ENCODE assay signal across 8 cellular contexts in the genomic region with DNA sequence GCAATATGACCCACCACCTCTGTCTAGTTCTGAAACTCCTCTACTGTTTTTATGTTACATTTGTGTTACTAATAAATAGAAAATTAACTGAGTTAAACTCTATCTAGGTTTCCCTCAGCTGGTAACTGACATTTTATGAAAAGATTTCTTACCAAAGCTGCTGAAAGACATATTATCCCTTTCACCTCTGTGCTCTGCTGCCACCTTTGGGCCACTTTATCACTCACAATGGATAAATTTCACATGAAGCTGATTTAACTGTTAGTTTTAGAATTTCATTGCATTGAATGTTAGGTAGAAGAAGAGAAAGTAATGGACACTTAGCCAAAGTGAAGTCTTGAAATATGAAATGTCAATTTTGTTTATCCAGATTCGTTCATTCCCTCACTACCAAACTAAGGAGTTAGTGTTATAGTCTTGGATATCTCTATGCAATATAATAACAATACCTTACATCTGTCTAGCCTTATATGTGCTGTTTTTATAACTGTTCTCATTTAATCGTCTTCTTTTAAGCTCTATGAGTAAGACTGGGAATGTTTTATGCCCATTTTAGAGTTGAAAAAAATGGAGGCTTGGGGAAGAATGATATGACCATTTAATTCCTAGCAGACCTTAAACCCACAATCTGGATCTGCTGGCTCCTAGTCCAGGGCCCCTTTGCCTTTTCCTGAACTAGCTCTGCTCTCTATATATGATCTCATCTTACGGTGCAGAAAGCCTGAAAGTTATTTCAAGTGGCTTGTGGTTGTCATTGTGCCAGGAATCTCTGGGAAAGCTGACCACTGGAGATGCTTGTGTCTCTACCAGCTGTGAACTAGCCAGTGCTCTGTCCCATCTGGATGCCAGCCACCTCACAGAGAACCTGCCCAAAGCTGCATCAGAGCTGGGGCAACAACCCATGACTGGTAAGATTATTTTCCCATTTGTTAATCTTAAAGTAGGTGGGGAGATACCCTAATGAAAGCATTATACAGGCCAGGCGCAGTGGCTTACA.
DNase-seq lines count a peak whose midpoint lies in the region; ATAC-seq and TF ChIP-seq lines count a peak whose summit lies in the region.

No MANE protein-coding gene starts in this region.

- H3K4me3 ChIP-seq in Caco-2 (ENCODE audit: low read depth, low read length) (no peak overlapping the region), GM23248 (no peak overlapping the region)

- H3K9me2 ChIP-seq in GM23248 (ENCODE audit: insufficient read depth) = no peaks in the 10 kb centered on the region

- no peaks in the 10 kb centered on the region for H3K79me2 ChIP-seq in GM23248 (ENCODE audit: insufficient read depth)

- intact Hi-C loops in Caco-2 (cut with micrococcal nuclease; ENCODE audit: unreplicated experiment) = loop anchor here (1.0 to 10.0 kb wide), 4 partner anchors 148 to 538 kb away; no protein-coding TSS in a partner anchor
- intact Hi-C loops in activated CD4-positive, alpha-beta T cell treated with anti-CD3 and anti-CD28 coated beads, Interleukin-2, amount 10 ng/mL, durations not matched to agents 24 days and 14 days (cut with micrococcal nuclease) = loop anchor here (1.0 to 2.0 kb wide), 2 partner anchors 252 to 496 kb away; no protein-coding TSS in a partner anchor

- no peaks in the 10 kb centered on the region for H3F3A ChIP-seq in GM23248 (ENCODE audit: insufficient read depth)

- WGBS in GM23248 (ENCODE audit: low coverage in 1 of 2, low lambda C conversion rate in 2 of 2, missing lambda C conversion rate in 2 of 2), 2 experiments = 26 to 27% methylated on average over 4 of the region's 4 CpGs

- no peaks in the 10 kb centered on the region for H4K20me1 ChIP-seq in GM23248 (ENCODE audit: insufficient read depth)

- peak; percentile 74 to 75 for TF ChIP-seq CTCF in Caco-2 (IDR thresholded peaks at IDR 0.05; ENCODE audit: insufficient read depth in 1 of 2, low read depth in 1 of 2, low read length in 1 of 2, severe bottlenecking in 1 of 2, unreplicated experiment in 1 of 2)
- TF ChIP-seq CTCF in foreskin keratinocyte (conservative IDR thresholded peaks at IDR 0.05) = peak; percentile 95

- H3K9ac ChIP-seq in GM23248 = no peak overlapping the region

- H3K4me3 Mint-ChIP-seq in Caco-2 (ENCODE audit: unreplicated experiment) = no peak overlapping the region
- no peak overlapping the region for H3K4me3 Mint-ChIP-seq in activated CD4-positive, alpha-beta T cell treated with anti-CD3 and anti-CD28 coated beads, Interleukin-2, amount 10 ng/mL, durations not matched to agents 24 days and 14 days
- H3K4me3 Mint-ChIP-seq in T-helper 2 cell treated with Interferon-gamma antibody and Interleukin-4, amounts not matched to agents 5 μg/mL and 100 μg/mL, for 36 hours = no peak overlapping the region

- H3K27me3 Mint-ChIP-seq in Caco-2 (ENCODE audit: insufficient read depth, unreplicated experiment) = no peaks in the 10 kb centered on the region
- no peaks in the 10 kb centered on the region for H3K27me3 Mint-ChIP-seq in activated CD4-positive, alpha-beta T cell treated with anti-CD3 and anti-CD28 coated beads, Interleukin-2, amount 10 ng/mL, durations not matched to agents 24 days and 14 days
- no peaks in the 10 kb centered on the region for H3K27me3 Mint-ChIP-seq in T-helper 2 cell treated with Interferon-gamma antibody and Interleukin-4, amounts not matched to agents 5 μg/mL and 100 μg/mL, for 36 hours (ENCODE audit: low read depth)

- no peaks in the 10 kb centered on the region for H3K9me3 Mint-ChIP-seq in Caco-2 (ENCODE audit: unreplicated experiment)
- H3K9me3 Mint-ChIP-seq in activated CD4-positive, alpha-beta T cell treated with anti-CD3 and anti-CD28 coated beads, Interleukin-2, amount 10 ng/mL, durations not matched to agents 24 days and 14 days = no peaks in the 10 kb centered on the region
- no peaks in the 10 kb centered on the region for H3K9me3 Mint-ChIP-seq in T-helper 2 cell treated with Interferon-gamma antibody and Interleukin-4, amounts not matched to agents 5 μg/mL and 100 μg/mL, for 36 hours

- H3K4me1 ChIP-seq in Caco-2 (no peaks in the 10 kb centered on the region), GM23248 (ENCODE audit: insufficient read depth) (no peaks in the 10 kb centered on the region), foreskin keratinocyte (no peaks in the 10 kb centered on the region)

- POLR2A ChIA-PET in Caco-2 (lab: Charles Lee) = no interaction called here

- CTCF ChIA-PET in Caco-2 (lab: Charles Lee) = interaction anchor here (0.6 to 1.8 kb wide), 13 partner anchors 16 to 412 kb away, joined by 3 to 17 read pairs (median 5); no protein-coding TSS in a partner anchor

- BruUV-seq in Caco-2 (replicated peaks; lab: Mats Ljungman, UMichigan) = no TSS peak

- in situ Hi-C loops in GM23248 (cut with MboI) = loop anchor here (10.0 kb wide), 1 partner anchor 492 kb away; no protein-coding TSS in a partner anchor

- H3K4me1 Mint-ChIP-seq in Caco-2 (ENCODE audit: low read depth, unreplicated experiment) = no peaks in the 10 kb centered on the region
- H3K4me1 Mint-ChIP-seq in activated CD4-positive, alpha-beta T cell treated with anti-CD3 and anti-CD28 coated beads, Interleukin-2, amount 10 ng/mL, durations not matched to agents 24 days and 14 days = no peaks in the 10 kb centered on the region
- H3K4me1 Mint-ChIP-seq in T-helper 2 cell treated with Interferon-gamma antibody and Interleukin-4, amounts not matched to agents 5 μg/mL and 100 μg/mL, for 36 hours (ENCODE audit: low read depth) = no peaks in the 10 kb centered on the region

- H3K27ac Mint-ChIP-seq in Caco-2 (ENCODE audit: unreplicated experiment) = no peak overlapping the region
- no peak overlapping the region for H3K27ac Mint-ChIP-seq in activated CD4-positive, alpha-beta T cell treated with anti-CD3 and anti-CD28 coated beads, Interleukin-2, amount 10 ng/mL, durations not matched to agents 24 days and 14 days
- H3K27ac Mint-ChIP-seq in T-helper 2 cell treated with Interferon-gamma antibody and Interleukin-4, amounts not matched to agents 5 μg/mL and 100 μg/mL, for 36 hours = no peak overlapping the region

- H3K9me3 ChIP-seq in Caco-2 (no peaks in the 10 kb centered on the region), GM23248 (ENCODE audit: low read depth) (no peaks in the 10 kb centered on the region)

- H3K27ac ChIP-seq in GM23248 (no peak overlapping the region), foreskin keratinocyte (no peak overlapping the region)

- no peak overlapping the region for H2AFZ ChIP-seq in GM23248

- H3K36me3 ChIP-seq in Caco-2 (ENCODE audit: control insufficient read depth, insufficient read depth, low read length) = no peaks in the 10 kb centered on the region
- no peaks in the 10 kb centered on the region for H3K36me3 ChIP-seq in GM23248 (ENCODE audit: low read depth)

- no peaks in the 10 kb centered on the region for H3K27me3 ChIP-seq in Caco-2 (replicated peaks; ENCODE audit: control insufficient read depth, insufficient read depth, low read length)
- no peaks in the 10 kb centered on the region; the same call in none of the 2 replicates for H3K27me3 ChIP-seq in GM23248 (replicated peaks; ENCODE audit: insufficient read depth)
- no peaks in the 10 kb centered on the region for H3K27me3 ChIP-seq in foreskin keratinocyte

- peak in 1 of 2 experiments; percentile 49 for DNase-seq in Caco-2
- DNase-seq in GM23248 = peak; percentile 70
- DNase-seq in NCI-H2196 (lab: John Stamatoyannopoulos, UW; ENCODE audit: unreplicated experiment) = peak; percentile 62
- peak; percentile 81 for DNase-seq in activated CD4-positive, alpha-beta T cell treated with anti-CD3 and anti-CD28 coated beads, Interleukin-2, amount 10 ng/mL, durations not matched to agents 24 days and 14 days
- peak in 1 of 2 donors; percentile 42 for DNase-seq in foreskin keratinocyte
- peak; percentile 82 for DNase-seq in pons (ENCODE audit: low spot score)
- no peak for DNase-seq in T-helper 2 cell treated with Interferon-gamma antibody and Interleukin-4, amounts not matched to agents 5 μg/mL and 100 μg/mL, for 36 hours (ENCODE audit: low spot score)

- no peak overlapping the region for H3K4me2 ChIP-seq in GM23248 (ENCODE audit: unreplicated experiment)

- ATAC-seq in foreskin keratinocyte (peak; percentile 57), GM18868 (IDR thresholded peaks at IDR 0.05; ENCODE audit: unreplicated experiment) (no peak)

- no peaks in the 10 kb centered on the region for H3K36me3 Mint-ChIP-seq in Caco-2 (ENCODE audit: insufficient read depth, unreplicated experiment)
- no peaks in the 10 kb centered on the region for H3K36me3 Mint-ChIP-seq in activated CD4-positive, alpha-beta T cell treated with anti-CD3 and anti-CD28 coated beads, Interleukin-2, amount 10 ng/mL, durations not matched to agents 24 days and 14 days (ENCODE audit: low read depth)
- H3K36me3 Mint-ChIP-seq in T-helper 2 cell treated with Interferon-gamma antibody and Interleukin-4, amounts not matched to agents 5 μg/mL and 100 μg/mL, for 36 hours (ENCODE audit: low read depth) = no peaks in the 10 kb centered on the region
